In genomic region chr2:112031473-112031872, GRCh38 we compare ENCODE assay signal across 10 cellular contexts. TPM values are rescaled to one million over a fixed set of nuclear protein-coding genes. Genes with fewer than 3 reads are reported as not detected.
DNase-seq lines count a peak whose midpoint lies in the region; ATAC-seq and TF ChIP-seq lines count a peak whose summit lies in the region.
"Had no signal": no experiment of that assay in that cellular context is flagged by ENCODE, and none has a peak within 500 bp of the region (broad histone marks: within the 10 kb centered on the region; RNA-seq: fewer than 3 reads in every experiment).

No MANE protein-coding gene starts in this region.

- H3K27me3 Mint-ChIP-seq in activated CD8-positive, alpha-beta memory T cell treated with anti-CD3 and anti-CD28 coated beads, Interleukin-2, amount 10 ng/mL, durations not matched to agents 7 days and 5 days = peaks cover 7% of the 10 kb centered on the region

- TF ChIP-seq CTCF in Peyer's patch (IDR thresholded peaks at IDR 0.05) (no peak), esophagus squamous epithelium (IDR thresholded peaks at IDR 0.05) (no peak)

- H3K27ac Mint-ChIP-seq in activated CD8-positive, alpha-beta memory T cell treated with anti-CD3 and anti-CD28 coated beads, Interleukin-2, amount 10 ng/mL, durations not matched to agents 7 days and 5 days = no peak overlapping the region

- H3K9me3 ChIP-seq in Peyer's patch = no peaks in the 10 kb centered on the region
- no peaks in the 10 kb centered on the region for H3K9me3 ChIP-seq in esophagus squamous epithelium
- H3K9me3 ChIP-seq in muscle layer of duodenum (ENCODE audit: control insufficient read depth in 1 of 2, low read length in 2 of 2) = no peaks in the 10 kb centered on the region
- H3K9me3 ChIP-seq: neutrophil had no signal

- H3K9me3 Mint-ChIP-seq in activated CD8-positive, alpha-beta memory T cell treated with anti-CD3 and anti-CD28 coated beads, Interleukin-2, amount 10 ng/mL, durations not matched to agents 7 days and 5 days (ENCODE audit: low read depth) = no peaks in the 10 kb centered on the region

- DNase-seq in Peyer's patch (no peak), esophagus squamous epithelium (lab: John Stamatoyannopoulos, UW) (no peak), NCI-H2081 (lab: John Stamatoyannopoulos, UW) (no peak), HuH-7.5 (ENCODE audit: low spot score) (no peak)
- DNase-seq in activated CD8-positive, alpha-beta memory T cell treated with anti-CD3 and anti-CD28 coated beads, Interleukin-2, amount 10 ng/mL, durations not matched to agents 7 days and 5 days = no peak

- H3K36me3 ChIP-seq in ACC112 (ENCODE audit: insufficient read depth, low read length) (no peaks in the 10 kb centered on the region), Peyer's patch (no peaks in the 10 kb centered on the region), esophagus squamous epithelium (no peaks in the 10 kb centered on the region), muscle layer of duodenum (ENCODE audit: control insufficient read depth in 1 of 2, insufficient read depth in 2 of 2, low read length in 2 of 2) (peaks cover 0 to 4% of the 10 kb centered on the region in 2 donors)
- H3K36me3 ChIP-seq: neutrophil had no signal

- no peaks in the 10 kb centered on the region for H3K79me2 ChIP-seq in ACC112 (ENCODE audit: control insufficient read depth, insufficient read depth, low read length, unreplicated experiment)

- no peaks in the 10 kb centered on the region for H3K36me3 Mint-ChIP-seq in activated CD8-positive, alpha-beta memory T cell treated with anti-CD3 and anti-CD28 coated beads, Interleukin-2, amount 10 ng/mL, durations not matched to agents 7 days and 5 days

- H3K4me1 ChIP-seq in ACC112 (ENCODE audit: control insufficient read depth, insufficient read depth, low read length, unreplicated experiment) = peaks cover 25% of the 10 kb centered on the region
- H3K4me1 ChIP-seq in Peyer's patch = peaks cover 0 to 13% (median 1%) of the 10 kb centered on the region in 4 donors
- H3K4me1 ChIP-seq in esophagus squamous epithelium = peaks cover 18 to 51% (median 30%) of the 10 kb centered on the region in 3 donors
- peaks cover 3 to 13% of the 10 kb centered on the region in 2 donors for H3K4me1 ChIP-seq in muscle layer of duodenum (ENCODE audit: control insufficient read depth in 1 of 2, insufficient read depth in 2 of 2, low read length in 2 of 2)

- no peak for TF ChIP-seq POLR2A in Peyer's patch (IDR thresholded peaks at IDR 0.05)
- no peak for TF ChIP-seq POLR2A in esophagus squamous epithelium (IDR thresholded peaks at IDR 0.05)

- H3K4me3 ChIP-seq in ACC112 (ENCODE audit: low read depth, low read length) = no peak overlapping the region
- H3K4me3 ChIP-seq in Peyer's patch = no peak overlapping the region
- H3K4me3 ChIP-seq in esophagus squamous epithelium = peak overlapping the region in 1 of 4 donors; percentile 39
- H3K4me3 ChIP-seq in muscle layer of duodenum (ENCODE audit: low read depth in 1 of 2, low read length in 2 of 2) = no peak overlapping the region
- H3K4me3 ChIP-seq: BLaER1 treated with 17β-estradiol and CSF1 and Interleukin-3, amounts not matched to agents 10 nM and 100 nM had no signal

- intact Hi-C loops in esophagus squamous epithelium (cut with DNase I) = no loop called here

- no peak overlapping the region for H3K4me3 Mint-ChIP-seq in activated CD8-positive, alpha-beta memory T cell treated with anti-CD3 and anti-CD28 coated beads, Interleukin-2, amount 10 ng/mL, durations not matched to agents 7 days and 5 days

- CTCF ChIA-PET in activated CD8-positive, alpha-beta memory T cell treated with anti-CD3 and anti-CD28 coated beads, Interleukin-2, amount 10 ng/mL, durations not matched to agents 7 days and 5 days (lab: Charles Lee) = no interaction called here

- H3K27ac ChIP-seq in ACC112 (ENCODE audit: low read depth, low read length) (no peak overlapping the region), Peyer's patch (peak overlapping the region in 3 of 4 donors; percentile 15 to 32 (median 29)), esophagus squamous epithelium (peak overlapping the region; percentile 65 to 85 (median 78)), muscle layer of duodenum (ENCODE audit: low read length) (peak overlapping the region; percentile 24)
- H3K27ac ChIP-seq: neutrophil had no signal

- no peak for ATAC-seq in HG03025 (IDR thresholded peaks at IDR 0.05; ENCODE audit: low FRiP score, unreplicated experiment)
- no peak for ATAC-seq in activated CD8-positive, alpha-beta memory T cell treated with anti-CD3 and anti-CD28 coated beads, Interleukin-2, amount 10 ng/mL, durations not matched to agents 7 days and 5 days

- peaks cover 5% of the 10 kb centered on the region for H3K4me1 Mint-ChIP-seq in activated CD8-positive, alpha-beta memory T cell treated with anti-CD3 and anti-CD28 coated beads, Interleukin-2, amount 10 ng/mL, durations not matched to agents 7 days and 5 days

- H2AFZ ChIP-seq in ACC112 (ENCODE audit: low read length, unreplicated experiment) = peak overlapping the region; percentile 65

- WGBS in esophagus squamous epithelium, 2 donors = 19 to 26% methylated on average over 5 of the region's 5 CpGs

- H3K27me3 ChIP-seq in ACC112 (ENCODE audit: insufficient read depth, low read length) (no peaks in the 10 kb centered on the region), Peyer's patch (no peaks in the 10 kb centered on the region), esophagus squamous epithelium (no peaks in the 10 kb centered on the region), muscle layer of duodenum (ENCODE audit: low read depth, low read length) (no peaks in the 10 kb centered on the region)
- H3K27me3 ChIP-seq: BLaER1 treated with 17β-estradiol and CSF1 and Interleukin-3, amounts not matched to agents 10 nM and 100 nM; neutrophil had no signal

RNA-seq across cellular contexts. Expression of gene TMEM87B, which starts 23.6 kb away (rescaled TPM):
- total RNA-seq in Peyer's patch (10 to 100 TPM; 22.3 to 85.6 (median 48.6) TPM), esophagus squamous epithelium (10 to 100 TPM; 17.7 to 30.0 (median 23.6) TPM)
- 10 to 100 TPM; 19.1 to 19.7 TPM for total RNA-seq in activated CD8-positive, alpha-beta memory T cell treated with anti-CD3 and anti-CD28 coated beads, Interleukin-2, amount 10 ng/mL, durations not matched to agents 7 days and 5 days
